2 cellular contexts compared by ENCODE assay signal in the genomic region with DNA sequence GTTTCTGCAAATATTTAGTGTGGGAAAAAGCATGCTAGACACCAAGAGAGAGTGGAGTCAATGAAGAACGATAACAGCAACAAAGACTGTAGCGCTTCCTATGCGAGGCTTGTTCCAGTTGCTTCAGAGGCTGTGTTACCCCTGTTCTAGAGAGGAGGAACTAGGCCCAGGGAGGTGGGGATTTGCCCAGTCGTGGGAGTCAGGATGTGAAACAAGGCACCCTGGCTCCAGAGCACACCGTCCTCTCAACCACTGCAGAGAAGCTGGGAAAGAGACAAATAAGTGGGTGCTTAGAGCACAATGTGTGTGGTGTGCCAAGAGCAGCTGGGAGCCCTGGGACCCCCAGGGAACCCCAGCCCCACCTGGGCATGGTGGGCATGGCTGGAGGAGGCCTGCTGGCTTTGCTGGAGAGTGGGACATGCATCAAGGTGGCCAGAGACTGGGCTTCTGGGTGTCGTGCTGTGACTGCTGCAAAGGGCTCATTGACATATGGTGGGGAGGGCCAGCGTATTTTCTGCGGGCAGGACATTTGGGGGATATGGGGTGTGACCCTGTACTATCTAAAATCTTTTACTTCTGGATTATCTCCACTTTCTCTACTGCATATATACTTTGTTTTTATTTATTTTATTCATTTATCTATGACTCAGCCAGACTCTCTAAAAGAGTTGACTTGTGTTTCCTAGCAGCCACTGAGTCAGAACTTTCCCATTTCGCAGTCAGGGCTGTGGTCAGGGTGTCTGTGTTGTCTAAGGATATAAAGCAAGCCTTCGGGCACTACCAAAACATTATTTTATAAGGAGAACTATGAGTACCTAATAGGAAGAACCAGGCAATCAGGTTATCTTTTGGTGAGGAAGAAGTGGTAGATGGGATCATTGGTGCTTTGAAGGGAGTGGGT.
TF ChIP-seq lines count a peak whose summit lies in the region.

No MANE protein-coding gene starts in this region.

TF ChIP-seq in GM23338, 12 proteins besides CTCF, POLR2A, EP300 and RAD21:
- TF ChIP-seq, protein P1, sequence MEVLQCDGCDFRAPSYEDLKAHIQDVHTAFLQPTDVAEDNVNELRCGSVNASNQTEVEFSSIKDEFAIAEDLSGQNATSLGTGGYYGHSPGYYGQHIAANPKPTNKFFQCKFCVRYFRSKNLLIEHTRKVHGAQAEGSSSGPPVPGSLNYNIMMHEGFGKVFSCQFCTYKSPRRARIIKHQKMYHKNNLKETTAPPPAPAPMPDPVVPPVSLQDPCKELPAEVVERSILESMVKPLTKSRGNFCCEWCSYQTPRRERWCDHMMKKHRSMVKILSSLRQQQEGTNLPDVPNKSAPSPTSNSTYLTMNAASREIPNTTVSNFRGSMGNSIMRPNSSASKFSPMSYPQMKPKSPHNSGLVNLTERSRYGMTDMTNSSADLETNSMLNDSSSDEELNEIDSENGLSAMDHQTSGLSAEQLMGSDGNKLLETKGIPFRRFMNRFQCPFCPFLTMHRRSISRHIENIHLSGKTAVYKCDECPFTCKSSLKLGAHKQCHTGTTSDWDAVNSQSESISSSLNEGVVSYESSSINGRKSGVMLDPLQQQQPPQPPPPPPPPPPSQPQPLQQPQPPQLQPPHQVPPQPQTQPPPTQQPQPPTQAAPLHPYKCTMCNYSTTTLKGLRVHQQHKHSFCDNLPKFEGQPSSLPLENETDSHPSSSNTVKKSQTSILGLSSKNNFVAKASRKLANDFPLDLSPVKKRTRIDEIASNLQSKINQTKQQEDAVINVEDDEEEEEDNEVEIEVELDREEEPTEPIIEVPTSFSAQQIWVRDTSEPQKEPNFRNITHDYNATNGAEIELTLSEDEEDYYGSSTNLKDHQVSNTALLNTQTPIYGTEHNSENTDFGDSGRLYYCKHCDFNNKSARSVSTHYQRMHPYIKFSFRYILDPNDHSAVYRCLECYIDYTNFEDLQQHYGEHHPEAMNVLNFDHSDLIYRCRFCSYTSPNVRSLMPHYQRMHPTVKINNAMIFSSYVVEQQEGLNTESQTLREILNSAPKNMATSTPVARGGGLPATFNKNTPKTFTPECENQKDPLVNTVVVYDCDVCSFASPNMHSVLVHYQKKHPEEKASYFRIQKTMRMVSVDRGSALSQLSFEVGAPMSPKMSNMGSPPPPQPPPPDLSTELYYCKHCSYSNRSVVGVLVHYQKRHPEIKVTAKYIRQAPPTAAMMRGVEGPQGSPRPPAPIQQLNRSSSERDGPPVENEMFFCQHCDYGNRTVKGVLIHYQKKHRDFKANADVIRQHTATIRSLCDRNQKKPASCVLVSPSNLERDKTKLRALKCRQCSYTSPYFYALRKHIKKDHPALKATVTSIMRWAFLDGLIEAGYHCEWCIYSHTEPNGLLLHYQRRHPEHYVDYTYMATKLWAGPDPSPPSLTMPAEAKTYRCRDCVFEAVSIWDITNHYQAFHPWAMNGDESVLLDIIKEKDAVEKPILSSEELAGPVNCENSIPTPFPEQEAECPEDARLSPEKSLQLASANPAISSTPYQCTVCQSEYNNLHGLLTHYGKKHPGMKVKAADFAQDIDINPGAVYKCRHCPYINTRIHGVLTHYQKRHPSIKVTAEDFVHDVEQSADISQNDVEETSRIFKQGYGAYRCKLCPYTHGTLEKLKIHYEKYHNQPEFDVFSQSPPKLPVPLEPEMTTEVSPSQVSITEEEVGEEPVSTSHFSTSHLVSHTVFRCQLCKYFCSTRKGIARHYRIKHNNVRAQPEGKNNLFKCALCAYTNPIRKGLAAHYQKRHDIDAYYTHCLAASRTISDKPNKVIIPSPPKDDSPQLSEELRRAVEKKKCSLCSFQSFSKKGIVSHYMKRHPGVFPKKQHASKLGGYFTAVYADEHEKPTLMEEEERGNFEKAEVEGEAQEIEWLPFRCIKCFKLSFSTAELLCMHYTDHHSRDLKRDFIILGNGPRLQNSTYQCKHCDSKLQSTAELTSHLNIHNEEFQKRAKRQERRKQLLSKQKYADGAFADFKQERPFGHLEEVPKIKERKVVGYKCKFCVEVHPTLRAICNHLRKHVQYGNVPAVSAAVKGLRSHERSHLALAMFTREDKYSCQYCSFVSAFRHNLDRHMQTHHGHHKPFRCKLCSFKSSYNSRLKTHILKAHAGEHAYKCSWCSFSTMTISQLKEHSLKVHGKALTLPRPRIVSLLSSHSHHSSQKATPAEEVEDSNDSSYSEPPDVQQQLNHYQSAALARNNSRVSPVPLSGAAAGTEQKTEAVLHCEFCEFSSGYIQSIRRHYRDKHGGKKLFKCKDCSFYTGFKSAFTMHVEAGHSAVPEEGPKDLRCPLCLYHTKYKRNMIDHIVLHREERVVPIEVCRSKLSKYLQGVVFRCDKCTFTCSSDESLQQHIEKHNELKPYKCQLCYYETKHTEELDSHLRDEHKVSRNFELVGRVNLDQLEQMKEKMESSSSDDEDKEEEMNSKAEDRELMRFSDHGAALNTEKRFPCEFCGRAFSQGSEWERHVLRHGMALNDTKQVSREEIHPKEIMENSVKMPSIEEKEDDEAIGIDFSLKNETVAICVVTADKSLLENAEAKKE (CRISPR knock-in tag; IDR thresholded peaks at IDR 0.05): no peak
- TF ChIP-seq ZNF114 (CRISPR knock-in tag; IDR thresholded peaks at IDR 0.05) (no peak), NANOG (IDR thresholded peaks at IDR 0.05; ENCODE audit: borderline replicate concordance) (no peak), JUNB (IDR thresholded peaks at IDR 0.05; ENCODE audit: unreplicated experiment) (no peak), ZNF331 (CRISPR knock-in tag; IDR thresholded peaks at IDR 0.05; ENCODE audit: low read depth) (no peak)

TF ChIP-seq in WTC11, 78 proteins besides CTCF, POLR2A, EP300 and RAD21 (continued from another document):
- TF ChIP-seq, protein P2, sequence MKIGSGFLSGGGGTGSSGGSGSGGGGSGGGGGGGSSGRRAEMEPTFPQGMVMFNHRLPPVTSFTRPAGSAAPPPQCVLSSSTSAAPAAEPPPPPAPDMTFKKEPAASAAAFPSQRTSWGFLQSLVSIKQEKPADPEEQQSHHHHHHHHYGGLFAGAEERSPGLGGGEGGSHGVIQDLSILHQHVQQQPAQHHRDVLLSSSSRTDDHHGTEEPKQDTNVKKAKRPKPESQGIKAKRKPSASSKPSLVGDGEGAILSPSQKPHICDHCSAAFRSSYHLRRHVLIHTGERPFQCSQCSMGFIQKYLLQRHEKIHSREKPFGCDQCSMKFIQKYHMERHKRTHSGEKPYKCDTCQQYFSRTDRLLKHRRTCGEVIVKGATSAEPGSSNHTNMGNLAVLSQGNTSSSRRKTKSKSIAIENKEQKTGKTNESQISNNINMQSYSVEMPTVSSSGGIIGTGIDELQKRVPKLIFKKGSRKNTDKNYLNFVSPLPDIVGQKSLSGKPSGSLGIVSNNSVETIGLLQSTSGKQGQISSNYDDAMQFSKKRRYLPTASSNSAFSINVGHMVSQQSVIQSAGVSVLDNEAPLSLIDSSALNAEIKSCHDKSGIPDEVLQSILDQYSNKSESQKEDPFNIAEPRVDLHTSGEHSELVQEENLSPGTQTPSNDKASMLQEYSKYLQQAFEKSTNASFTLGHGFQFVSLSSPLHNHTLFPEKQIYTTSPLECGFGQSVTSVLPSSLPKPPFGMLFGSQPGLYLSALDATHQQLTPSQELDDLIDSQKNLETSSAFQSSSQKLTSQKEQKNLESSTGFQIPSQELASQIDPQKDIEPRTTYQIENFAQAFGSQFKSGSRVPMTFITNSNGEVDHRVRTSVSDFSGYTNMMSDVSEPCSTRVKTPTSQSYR (CRISPR knock-in tag; IDR thresholded peaks at IDR 0.05): no peak
- TF ChIP-seq ZNF416 (CRISPR knock-in tag; IDR thresholded peaks at IDR 0.05) (no peak), ZNF423 (CRISPR knock-in tag; IDR thresholded peaks at IDR 0.05) (no peak), EMX1 (CRISPR knock-in tag; IDR thresholded peaks at IDR 0.05) (no peak), CREM (CRISPR knock-in tag; IDR thresholded peaks at IDR 0.05) (no peak), TEAD4 (CRISPR knock-in tag; IDR thresholded peaks at IDR 0.05) (no peak), RELA (CRISPR knock-in tag; IDR thresholded peaks at IDR 0.05; ENCODE audit: borderline replicate concordance) (no peak)
- TF ChIP-seq, protein P3, sequence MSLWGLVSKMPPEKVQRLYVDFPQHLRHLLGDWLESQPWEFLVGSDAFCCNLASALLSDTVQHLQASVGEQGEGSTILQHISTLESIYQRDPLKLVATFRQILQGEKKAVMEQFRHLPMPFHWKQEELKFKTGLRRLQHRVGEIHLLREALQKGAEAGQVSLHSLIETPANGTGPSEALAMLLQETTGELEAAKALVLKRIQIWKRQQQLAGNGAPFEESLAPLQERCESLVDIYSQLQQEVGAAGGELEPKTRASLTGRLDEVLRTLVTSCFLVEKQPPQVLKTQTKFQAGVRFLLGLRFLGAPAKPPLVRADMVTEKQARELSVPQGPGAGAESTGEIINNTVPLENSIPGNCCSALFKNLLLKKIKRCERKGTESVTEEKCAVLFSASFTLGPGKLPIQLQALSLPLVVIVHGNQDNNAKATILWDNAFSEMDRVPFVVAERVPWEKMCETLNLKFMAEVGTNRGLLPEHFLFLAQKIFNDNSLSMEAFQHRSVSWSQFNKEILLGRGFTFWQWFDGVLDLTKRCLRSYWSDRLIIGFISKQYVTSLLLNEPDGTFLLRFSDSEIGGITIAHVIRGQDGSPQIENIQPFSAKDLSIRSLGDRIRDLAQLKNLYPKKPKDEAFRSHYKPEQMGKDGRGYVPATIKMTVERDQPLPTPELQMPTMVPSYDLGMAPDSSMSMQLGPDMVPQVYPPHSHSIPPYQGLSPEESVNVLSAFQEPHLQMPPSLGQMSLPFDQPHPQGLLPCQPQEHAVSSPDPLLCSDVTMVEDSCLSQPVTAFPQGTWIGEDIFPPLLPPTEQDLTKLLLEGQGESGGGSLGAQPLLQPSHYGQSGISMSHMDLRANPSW (CRISPR knock-in tag; conservative IDR thresholded peaks at IDR 0.05; ENCODE audit: low read depth): no peak
- TF ChIP-seq, protein P4, sequence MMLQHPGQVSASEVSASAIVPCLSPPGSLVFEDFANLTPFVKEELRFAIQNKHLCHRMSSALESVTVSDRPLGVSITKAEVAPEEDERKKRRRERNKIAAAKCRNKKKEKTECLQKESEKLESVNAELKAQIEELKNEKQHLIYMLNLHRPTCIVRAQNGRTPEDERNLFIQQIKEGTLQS (CRISPR knock-in tag; conservative IDR thresholded peaks at IDR 0.05): no peak
- TF ChIP-seq, protein P5, sequence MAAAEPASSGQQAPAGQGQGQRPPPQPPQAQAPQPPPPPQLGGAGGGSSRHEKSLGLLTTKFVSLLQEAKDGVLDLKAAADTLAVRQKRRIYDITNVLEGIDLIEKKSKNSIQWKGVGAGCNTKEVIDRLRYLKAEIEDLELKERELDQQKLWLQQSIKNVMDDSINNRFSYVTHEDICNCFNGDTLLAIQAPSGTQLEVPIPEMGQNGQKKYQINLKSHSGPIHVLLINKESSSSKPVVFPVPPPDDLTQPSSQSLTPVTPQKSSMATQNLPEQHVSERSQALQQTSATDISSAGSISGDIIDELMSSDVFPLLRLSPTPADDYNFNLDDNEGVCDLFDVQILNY (CRISPR knock-in tag; IDR thresholded peaks at IDR 0.05): no peak
